20 cellular contexts compared by ENCODE assay signal in genomic region chr12:103960567-103961227, GRCh38.
"Had no signal": no experiment of that assay in that cellular context is flagged by ENCODE, and none has a peak within 500 bp of the region (broad histone marks: within the 10 kb centered on the region; RNA-seq: fewer than 3 reads in every experiment).

No MANE protein-coding gene starts in this region.

- H3K9me3 ChIP-seq: spleen, thoracic aorta, upper lobe of left lung had no signal

- H3K27ac Mint-ChIP-seq: activated B cell treated with CpG ODN at 0.5 μM for 24 hours; activated CD4-positive, alpha-beta memory T cell treated with anti-CD3 and anti-CD28 coated beads for 36 hours; activated naive CD8-positive, alpha-beta T cell treated with anti-CD3 and anti-CD28 coated beads, Interleukin-2, amount 10 ng/mL, durations not matched to agents 7 days and 5 days; activated T-helper 1 cell treated with anti-CD3 and anti-CD28 coated beads, Interleukin-12 subunit alpha, Interleukin-12 subunit beta, Interleukin-2, Interleukin-4 antibody, amounts not matched to agents 30 ng/mL and 10 ng/mL and 1 ng/mL, durations not matched to agents 14 hours and 24 hours and 36 hours; stimulated activated naive B cell treated with anti-CD40 and anti-IgM and Interleukin-4, amounts not matched to agents 10 μg/mL and 1 μg/mL and 100 μg/mL, for 72 hours had no signal

- H3K4me3 Mint-ChIP-seq: activated B cell treated with CpG ODN at 0.5 μM for 24 hours; activated CD4-positive, alpha-beta memory T cell treated with anti-CD3 and anti-CD28 coated beads for 36 hours; activated naive CD8-positive, alpha-beta T cell treated with anti-CD3 and anti-CD28 coated beads, Interleukin-2, amount 10 ng/mL, durations not matched to agents 7 days and 5 days; activated T-helper 1 cell treated with anti-CD3 and anti-CD28 coated beads, Interleukin-12 subunit alpha, Interleukin-12 subunit beta, Interleukin-2, Interleukin-4 antibody, amounts not matched to agents 30 ng/mL and 10 ng/mL and 1 ng/mL, durations not matched to agents 14 hours and 24 hours and 36 hours; effector memory CD8-positive, alpha-beta T cell; stimulated activated naive B cell treated with anti-CD40 and anti-IgM and Interleukin-4, amounts not matched to agents 10 μg/mL and 1 μg/mL and 100 μg/mL, for 72 hours had no signal

- H3K36me3 ChIP-seq: spleen, thoracic aorta, upper lobe of left lung had no signal

- H3K4me3 ChIP-seq: spleen, thoracic aorta, upper lobe of left lung had no signal

- ATAC-seq: effector memory CD8-positive, alpha-beta T cell; left lobe of liver; stimulated activated naive B cell treated with anti-CD40 and anti-IgM and Interleukin-4, amounts not matched to agents 10 μg/mL and 1 μg/mL and 100 μg/mL, for 72 hours had no signal

- FAIRE-seq: kidney had no signal

- H3K27me3 Mint-ChIP-seq: activated B cell treated with CpG ODN at 0.5 μM for 24 hours; activated CD4-positive, alpha-beta memory T cell treated with anti-CD3 and anti-CD28 coated beads for 36 hours; activated naive CD8-positive, alpha-beta T cell treated with anti-CD3 and anti-CD28 coated beads, Interleukin-2, amount 10 ng/mL, durations not matched to agents 7 days and 5 days; effector memory CD8-positive, alpha-beta T cell; stimulated activated naive B cell treated with anti-CD40 and anti-IgM and Interleukin-4, amounts not matched to agents 10 μg/mL and 1 μg/mL and 100 μg/mL, for 72 hours had no signal

- H3K27ac ChIP-seq: spleen, thoracic aorta, upper lobe of left lung had no signal

- DNase-seq: activated B cell treated with CpG ODN at 0.5 μM for 24 hours; activated CD4-positive, alpha-beta memory T cell treated with anti-CD3 and anti-CD28 coated beads for 36 hours; activated CD4-positive, alpha-beta T cell treated with anti-CD3 and anti-CD28 coated beads for 4 hours; activated naive CD8-positive, alpha-beta T cell treated with anti-CD3 and anti-CD28 coated beads, Interleukin-2, amount 10 ng/mL, durations not matched to agents 7 days and 5 days; activated T-cell treated with anti-CD3 and anti-CD28 coated beads for 4 hours; amygdala; effector memory CD8-positive, alpha-beta T cell; foreskin fibroblast; hypothalamus; kidney; midbrain; nucleus accumbens; spleen; stimulated activated naive B cell treated with anti-CD40 and anti-IgM and Interleukin-4, amounts not matched to agents 10 μg/mL and 1 μg/mL and 100 μg/mL, for 72 hours; T-helper 9 cell; upper lobe of left lung had no signal

- H3K27me3 ChIP-seq: spleen, upper lobe of left lung had no signal

- H3K9me3 Mint-ChIP-seq: activated B cell treated with CpG ODN at 0.5 μM for 24 hours; activated CD4-positive, alpha-beta memory T cell treated with anti-CD3 and anti-CD28 coated beads for 36 hours; activated naive CD8-positive, alpha-beta T cell treated with anti-CD3 and anti-CD28 coated beads, Interleukin-2, amount 10 ng/mL, durations not matched to agents 7 days and 5 days; activated T-helper 1 cell treated with anti-CD3 and anti-CD28 coated beads, Interleukin-12 subunit alpha, Interleukin-12 subunit beta, Interleukin-2, Interleukin-4 antibody, amounts not matched to agents 30 ng/mL and 10 ng/mL and 1 ng/mL, durations not matched to agents 14 hours and 24 hours and 36 hours; effector memory CD8-positive, alpha-beta T cell; nephron; stimulated activated naive B cell treated with anti-CD40 and anti-IgM and Interleukin-4, amounts not matched to agents 10 μg/mL and 1 μg/mL and 100 μg/mL, for 72 hours had no signal
